22 cellular contexts compared by ENCODE assay signal in genomic region chr2:1985571-1985970, GRCh38.
DNase-seq lines count a peak whose midpoint lies in the region; ATAC-seq, FAIRE-seq and TF ChIP-seq lines count a peak whose summit lies in the region.
"Had no signal": no experiment of that assay in that cellular context is flagged by ENCODE, and none has a peak within 500 bp of the region (broad histone marks: within the 10 kb centered on the region; RNA-seq: fewer than 3 reads in every experiment).

No MANE protein-coding gene starts in this region.

- H3K36me3 ChIP-seq in BE2C (peaks cover 16% of the 10 kb centered on the region), H1 (ENCODE audit: control insufficient read depth in 2 of 4, insufficient read depth in 4 of 4, low read length in 3 of 4) (no peaks in the 10 kb centered on the region), neural cell (ENCODE audit: insufficient read depth, low read length) (peaks cover 11% of the 10 kb centered on the region)
- H3K36me3 ChIP-seq: BLaER1 treated with 17β-estradiol and CSF1 and Interleukin-3, amounts not matched to agents 10 nM and 100 nM had no signal

- TF ChIP-seq RAD21 in H1 (IDR thresholded peaks at IDR 0.05 in 1 of 2, conservative IDR thresholded peaks at IDR 0.05 in 1 of 2; ENCODE audit: low read depth in 2 of 2, low read length in 2 of 2) (no peak), neural cell (conservative IDR thresholded peaks at IDR 0.05) (no peak)

- no peak overlapping the region for H3K4me3 ChIP-seq in BE2C (ENCODE audit: low read depth, low read length)
- H3K4me3 ChIP-seq in H1 (ENCODE audit: extremely low read depth in 1 of 4, insufficient read depth in 2 of 4, low read depth in 3 of 4, low read length in 4 of 4): no peak overlapping the region
- H3K4me3 ChIP-seq in neural cell (ENCODE audit: low read length): no peak overlapping the region
- H3K4me3 ChIP-seq: BLaER1 treated with 17β-estradiol and CSF1 and Interleukin-3, amounts not matched to agents 10 nM and 100 nM had no signal

- H4K5ac ChIP-seq in H1 (ENCODE audit: insufficient read length, low read depth, low read length): no peak overlapping the region

- no peaks in the 10 kb centered on the region for H3K9me2 ChIP-seq in neural cell (ENCODE audit: insufficient read depth, low read length)

- H3K79me2 ChIP-seq in H1 (ENCODE audit: control insufficient read depth in 1 of 2, insufficient read depth in 2 of 2, low read length in 2 of 2) (no peaks in the 10 kb centered on the region), neural cell (replicated peaks; ENCODE audit: insufficient read depth, low read length) (no peaks in the 10 kb centered on the region)

- CTCF ChIA-PET in H1 (lab: Charles Lee; ENCODE audit: partially characterized antibody): interaction anchor here (0.9 to 1.1 kb wide), 4 partner anchors 11 to 135 kb away, joined by 3 to 4 read pairs (median 4); no protein-coding TSS in a partner anchor

- H3K4me1 Mint-ChIP-seq in activated naive CD8-positive, alpha-beta T cell treated with anti-CD3 and anti-CD28 coated beads, Interleukin-2, amount 50 U/mL, for 24 hours: peaks cover 2% of the 10 kb centered on the region
- H3K4me1 Mint-ChIP-seq: B cell had no signal

- H2AK5ac ChIP-seq in H1 (ENCODE audit: low read depth, low read length): no peak overlapping the region

- no peak for ATAC-seq in activated naive CD8-positive, alpha-beta T cell treated with anti-CD3 and anti-CD28 coated beads, Interleukin-2, amount 50 U/mL, for 24 hours
- ATAC-seq in GM18519 (IDR thresholded peaks at IDR 0.05; ENCODE audit: low FRiP score, unreplicated experiment): no peak

- no peak overlapping the region for H3K4me2 ChIP-seq in H1 (ENCODE audit: insufficient read depth in 1 of 2, low read depth in 2 of 2, low read length in 2 of 2)
- H3K4me2 ChIP-seq in neural cell (ENCODE audit: low read length): no peak overlapping the region
- H3K4me2 ChIP-seq: BLaER1 treated with 17β-estradiol and CSF1 and Interleukin-3, amounts not matched to agents 10 nM and 100 nM had no signal

- no peak for FAIRE-seq in H1 (lab: Jason Lieb, UNC)
- FAIRE-seq: A204.1, D721Med, GM12891, GM18507 had no signal

- 0 out of 2 replicates have a peak, but pooled peaks have one; percentile 2 for TF ChIP-seq CTCF in BE2C (IDR thresholded peaks at IDR 0.05; ENCODE audit: low read depth, low read length)
- no peak for TF ChIP-seq CTCF in H1 (IDR thresholded peaks at IDR 0.05; ENCODE audit: control extremely low read depth in 1 of 3, insufficient read depth in 1 of 3, low read depth in 1 of 3, low read length in 3 of 3)
- no peak for TF ChIP-seq CTCF in neural cell (IDR thresholded peaks at IDR 0.05; ENCODE audit: poor library complexity, severe bottlenecking)

- H3K27me3 ChIP-seq in BE2C (no peaks in the 10 kb centered on the region), H1 (replicated peaks in 1 of 4; ENCODE audit: control insufficient read depth in 3 of 4, extremely low read depth in 1 of 4, insufficient read depth in 3 of 4, low read length in 3 of 4) (peaks cover 0 to 3% (median 0%) of the 10 kb centered on the region in 4 experiments; a peak in 1 of 7 replicates), neural cell (ENCODE audit: insufficient read depth, low read depth, low read length) (no peaks in the 10 kb centered on the region)

- TF ChIP-seq POLR2A in H1 (IDR thresholded peaks at IDR 0.05; ENCODE audit: control extremely low read depth in 1 of 2, low read depth in 2 of 2, low read length in 2 of 2): no peak

- no peaks in the 10 kb centered on the region for H3K36me3 Mint-ChIP-seq in activated naive CD8-positive, alpha-beta T cell treated with anti-CD3 and anti-CD28 coated beads, Interleukin-2, amount 50 U/mL, for 24 hours (ENCODE audit: low read depth)
- H3K36me3 Mint-ChIP-seq: CD14-positive monocyte; CD8-positive, alpha-beta memory T cell had no signal

- H2BK5ac ChIP-seq in H1 (ENCODE audit: low read depth, low read length): no peak overlapping the region; the same call in 1 of the 2 replicates

- H2AFZ ChIP-seq in H1 (ENCODE audit: low read length) (no peak overlapping the region), neural cell (ENCODE audit: low read depth, low read length) (no peak overlapping the region)

- H2BK120ac ChIP-seq in H1 (replicated peaks; ENCODE audit: low read depth, low read length): no peak overlapping the region

- no peaks in the 10 kb centered on the region for H3K27me3 Mint-ChIP-seq in activated naive CD8-positive, alpha-beta T cell treated with anti-CD3 and anti-CD28 coated beads, Interleukin-2, amount 50 U/mL, for 24 hours
- H3K27me3 Mint-ChIP-seq: B cell; CD4-positive, alpha-beta T cell; CD8-positive, alpha-beta memory T cell had no signal

- H3K9me3 ChIP-seq in BE2C (no peaks in the 10 kb centered on the region), H1 (ENCODE audit: insufficient read depth in 2 of 2, low read depth in 1 of 2, low read length in 1 of 2) (peaks cover 4% of the 10 kb centered on the region in 2 experiments; a peak in 3 of 4 replicates), neural cell (ENCODE audit: low read length) (no peaks in the 10 kb centered on the region)

- H3K4me1 ChIP-seq in BE2C: no peaks in the 10 kb centered on the region; the same call in 1 of the 2 replicates
- H3K4me1 ChIP-seq in H1 (replicated peaks in 1 of 4; ENCODE audit: control insufficient read depth in 3 of 4, insufficient read depth in 4 of 4, low read length in 3 of 4): peaks cover 2 to 11% (median 7%) of the 10 kb centered on the region in 4 experiments

- H3K14ac ChIP-seq in H1 (ENCODE audit: insufficient read length): no peak overlapping the region

- no peak overlapping the region for H3K56ac ChIP-seq in H1 (replicated peaks; ENCODE audit: insufficient read length, low read depth, low read length)

- 0 out of 2 replicates have a peak overlapping the region, but pooled peaks have one; percentile 55 for H3K18ac ChIP-seq in H1 (ENCODE audit: extremely low read depth, low read length)

- H4K91ac ChIP-seq in H1 (replicated peaks; ENCODE audit: insufficient read length, low read length): peak overlapping the region; percentile 68

- no peak overlapping the region for H3K9ac ChIP-seq in H1 (replicated peaks in 1 of 4; ENCODE audit: extremely low read depth in 1 of 4, low read depth in 3 of 4, low read length in 3 of 4)
- no peak overlapping the region for H3K9ac ChIP-seq in neural cell (ENCODE audit: low read length)
- H3K9ac ChIP-seq: BLaER1 treated with 17β-estradiol and CSF1 and Interleukin-3, amounts not matched to agents 10 nM and 100 nM had no signal

- peak overlapping the region; percentile 99; the same call in 1 of the 2 replicates for H2BK20ac ChIP-seq in H1 (ENCODE audit: low read length)

- DNase-seq in BE2C (no peak), H1 (ENCODE audit: low read depth in 1 of 2, low spot score in 2 of 2) (no peak), OCI-M2 (lab: John Stamatoyannopoulos, UW; ENCODE audit: unreplicated experiment) (no peak)
- DNase-seq in activated naive CD8-positive, alpha-beta T cell treated with anti-CD3 and anti-CD28 coated beads, Interleukin-2, amount 50 U/mL, for 24 hours: no peak
- DNase-seq: CD4-positive, alpha-beta T cell; CD8-positive, alpha-beta memory T cell; DMS 273 treated with DMSO at 0.1 percent for 48 hours; DMS79; GF-D8; GOT3; H7; HCEC 1CT had no signal

- no peak overlapping the region for H2BK15ac ChIP-seq in H1 (ENCODE audit: low read length)

- H3F3A ChIP-seq in neural cell (ENCODE audit: insufficient read depth, low read length, poor library complexity, severe bottlenecking): no peaks in the 10 kb centered on the region

- H4K20me1 ChIP-seq in H1 (replicated peaks in 1 of 2; ENCODE audit: control insufficient read depth in 1 of 2, insufficient read depth in 2 of 2, low read length in 2 of 2) (no peaks in the 10 kb centered on the region), neural cell (ENCODE audit: insufficient read depth) (no peaks in the 10 kb centered on the region)

- no peaks in the 10 kb centered on the region for H3K79me1 ChIP-seq in H1 (ENCODE audit: low read depth, low read length)

- no peak for TF ChIP-seq EP300 in H1 (IDR thresholded peaks at IDR 0.05; ENCODE audit: borderline replicate concordance in 1 of 2, low read depth in 2 of 2, low read length in 2 of 2)
- TF ChIP-seq EP300 in neural cell (conservative IDR thresholded peaks at IDR 0.05; ENCODE audit: poor library complexity, severe bottlenecking): peak; percentile 90

- no peaks in the 10 kb centered on the region for H3K23me2 ChIP-seq in H1 (ENCODE audit: low read depth, low read length)

- H3K27ac ChIP-seq in H1 (ENCODE audit: low read depth, low read length): no peak overlapping the region
- peak overlapping the region; percentile 33 for H3K27ac ChIP-seq in neural cell (ENCODE audit: low read length)
- H3K27ac ChIP-seq: 22Rv1; BLaER1 treated with 17β-estradiol and CSF1 and Interleukin-3, amounts not matched to agents 10 nM and 100 nM had no signal

- H4K8ac ChIP-seq in H1 (ENCODE audit: extremely low read depth, insufficient read depth, low read length): no peak overlapping the region

- H3K27ac Mint-ChIP-seq in activated naive CD8-positive, alpha-beta T cell treated with anti-CD3 and anti-CD28 coated beads, Interleukin-2, amount 50 U/mL, for 24 hours: no peak overlapping the region
- H3K27ac Mint-ChIP-seq: B cell; CD14-positive monocyte; CD4-positive, alpha-beta T cell had no signal

- peak overlapping the region; percentile 36 for H3K4ac ChIP-seq in H1 (replicated peaks; ENCODE audit: insufficient read length, low read depth, low read length)

- H3K23ac ChIP-seq in H1 (ENCODE audit: insufficient read length): no peak overlapping the region

- POLR2A ChIA-PET in H1 (lab: Charles Lee; ENCODE audit: partially characterized antibody): no interaction called here

- 0 out of 2 replicates have a peak overlapping the region, but pooled peaks have one; percentile 79 for H2BK12ac ChIP-seq in H1 (ENCODE audit: low read depth, low read length)

- H3K9me3 Mint-ChIP-seq in activated naive CD8-positive, alpha-beta T cell treated with anti-CD3 and anti-CD28 coated beads, Interleukin-2, amount 50 U/mL, for 24 hours: no peaks in the 10 kb centered on the region
- H3K9me3 Mint-ChIP-seq: CD4-positive, alpha-beta T cell; CD8-positive, alpha-beta memory T cell had no signal

- 92% methylated on average over 5 of the region's 5 CpGs; no CpG with 5 or more reads in 1 of the 2 experiments for WGBS in H1 (ENCODE audit: extremely low coverage in 1 of 2, insufficient coverage in 1 of 2, insufficient read length in 1 of 2, insufficient replicate concordance in 2 of 2, low coverage in 1 of 2, low lambda C conversion rate in 2 of 2, missing lambda C conversion rate in 1 of 2), 2 experiments

- no peak overlapping the region for H3K4me3 Mint-ChIP-seq in activated naive CD8-positive, alpha-beta T cell treated with anti-CD3 and anti-CD28 coated beads, Interleukin-2, amount 50 U/mL, for 24 hours
- H3K4me3 Mint-ChIP-seq: B cell; CD14-positive monocyte; CD4-positive, alpha-beta T cell; CD8-positive, alpha-beta memory T cell had no signal

TF ChIP-seq in H1, 55 proteins besides CTCF, POLR2A, EP300 and RAD21 (continues in another document):
- TF ChIP-seq POU5F1 (IDR thresholded peaks at IDR 0.05; ENCODE audit: low read depth, low read length) (no peak), TEAD4 (IDR thresholded peaks at IDR 0.05; ENCODE audit: low read depth, low read length) (no peak), CHD2 (IDR thresholded peaks at IDR 0.05; ENCODE audit: low read length) (no peak)

TF ChIP-seq in neural cell, 6 proteins besides CTCF, POLR2A, EP300 and RAD21 (continues in another document):
- peak; percentile 75 for TF ChIP-seq POLR2AphosphoS5 (IDR thresholded peaks at IDR 0.05)
